In the genomic region with DNA sequence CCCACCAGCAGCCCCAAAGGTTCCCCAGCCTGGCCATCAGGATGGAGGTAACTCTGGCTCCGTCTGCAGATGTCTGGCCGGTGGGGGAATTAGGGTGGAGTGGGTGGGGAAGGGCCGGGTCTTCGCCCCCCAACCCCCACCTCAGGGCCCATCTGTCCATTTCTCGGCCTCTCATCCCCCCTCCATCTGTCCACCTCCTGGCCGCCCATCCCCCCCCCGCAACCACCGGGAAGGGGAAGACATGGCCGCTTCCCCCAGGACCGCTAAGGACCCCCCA, we compare ENCODE assay signal across 9 cellular contexts. TPM values are rescaled to one million over a fixed set of nuclear protein-coding genes. Genes with fewer than 3 reads are reported as not detected.
DNase-seq lines count a peak whose midpoint lies in the region; TF ChIP-seq lines count a peak whose summit lies in the region.
"Had no signal": no experiment of that assay in that cellular context is flagged by ENCODE, and none has a peak within 500 bp of the region (broad histone marks: within the 10 kb centered on the region; RNA-seq: fewer than 3 reads in every experiment).

No MANE protein-coding gene starts in this region.

- no peak overlapping the region for H2AK5ac ChIP-seq in mesenchymal stem cell (ENCODE audit: low read length, severe bottlenecking)

- no peak overlapping the region for H2BK5ac ChIP-seq in mesenchymal stem cell (ENCODE audit: low read depth, low read length, poor library complexity, severe bottlenecking)

- H3K23ac ChIP-seq in mesenchymal stem cell (ENCODE audit: low read length in 2 of 2), result no peak overlapping the region

- H3K27ac Mint-ChIP-seq in IgD-negative memory B cell, result no peak overlapping the region
- no peak overlapping the region for H3K27ac Mint-ChIP-seq in MCF 10A (ENCODE audit: low read depth, unreplicated experiment)
- H3K27ac Mint-ChIP-seq in nephron, result no peak overlapping the region

- no peak overlapping the region for H2BK15ac ChIP-seq in mesenchymal stem cell (ENCODE audit: low read depth, poor library complexity, severe bottlenecking)

- intact Hi-C loops in MCF 10A (cut with micrococcal nuclease), result loop anchor here (10.0 kb wide), 1 partner anchor 125 kb away; a partner anchor contains a TSS

- no peak overlapping the region for H2BK12ac ChIP-seq in mesenchymal stem cell (ENCODE audit: low read length in 2 of 2)

- H3K9me3 Mint-ChIP-seq in IgD-negative memory B cell (no peaks in the 10 kb centered on the region), MCF 10A (ENCODE audit: unreplicated experiment) (no peaks in the 10 kb centered on the region), nephron (no peaks in the 10 kb centered on the region)

- H3K79me1 ChIP-seq in mesenchymal stem cell (replicated peaks; ENCODE audit: low read length, poor library complexity, severe bottlenecking), result no peaks in the 10 kb centered on the region

- no peak overlapping the region for H4K91ac ChIP-seq in mesenchymal stem cell (ENCODE audit: low read length)

- no peak overlapping the region for H3K18ac ChIP-seq in mesenchymal stem cell (ENCODE audit: low read depth in 1 of 2, low read length in 2 of 2)

- CTCF ChIA-PET in MCF 10A (lab: Yijun Ruan, JAX), result interaction anchor here (0.6 kb wide), 1 partner anchor 140 kb away, joined by 3 read pairs; no protein-coding TSS in a partner anchor

- H3K27ac ChIP-seq in BLaER1 treated with 17β-estradiol and CSF1 and Interleukin-3, amounts not matched to agents 10 nM and 100 nM, result peak overlapping the region in 7 of 11 experiments; percentile 46 to 73 (median 62); a peak in 5 of 22 replicates
- no peak overlapping the region for H3K27ac ChIP-seq in mesenchymal stem cell (ENCODE audit: low read length, poor library complexity, severe bottlenecking)

- H2BK120ac ChIP-seq in mesenchymal stem cell (ENCODE audit: low read depth, low read length), result no peak overlapping the region

- no peak overlapping the region for H4K8ac ChIP-seq in mesenchymal stem cell (ENCODE audit: low read length)

- no peak overlapping the region for H3K14ac ChIP-seq in mesenchymal stem cell (ENCODE audit: low read length in 2 of 2)

- peaks cover 10% of the 10 kb centered on the region for H3K27me3 Mint-ChIP-seq in IgD-negative memory B cell
- peaks cover 12% of the 10 kb centered on the region for H3K27me3 Mint-ChIP-seq in MCF 10A (ENCODE audit: insufficient read depth, unreplicated experiment)
- peaks cover 31% of the 10 kb centered on the region for H3K27me3 Mint-ChIP-seq in nephron (ENCODE audit: low read depth)

- peaks cover 4 to 33% (median 21%) of the 10 kb centered on the region in 11 experiments for H3K36me3 ChIP-seq in BLaER1 treated with 17β-estradiol and CSF1 and Interleukin-3, amounts not matched to agents 10 nM and 100 nM
- H3K36me3 ChIP-seq in mesenchymal stem cell (ENCODE audit: control insufficient read depth in 1 of 2, insufficient read depth in 2 of 2, low read depth in 1 of 2, low read length in 2 of 2), result peaks cover 0 to 4% of the 10 kb centered on the region in 2 experiments

- peak overlapping the region; percentile 87 to 100 (median 99) for H3K4me2 ChIP-seq in BLaER1 treated with 17β-estradiol and CSF1 and Interleukin-3, amounts not matched to agents 10 nM and 100 nM
- no peak overlapping the region for H3K4me2 ChIP-seq in mesenchymal stem cell (ENCODE audit: low read length, poor library complexity, severe bottlenecking)

- DNase-seq in MCF 10A (ENCODE audit: unreplicated experiment) (no peak), NCI-H2029 treated with DMSO at 0.1 percent for 48 hours (lab: John Stamatoyannopoulos, UW) (no peak), NCI-H226 (no peak), mesenchymal stem cell (no peak)
- DNase-seq in stimulated activated CD4-positive, alpha-beta T cell treated with anti-CD3 and anti-CD28 coated beads, Interleukin-2, amount 100 ng/mL, for 24 hours, result no peak
- DNase-seq: NCI-H446 treated with DMSO at 0.1 percent for 48 hours had no signal

- peak overlapping the region; percentile 70 to 86 (median 80); a peak in 21 of 22 replicates for H3K9ac ChIP-seq in BLaER1 treated with 17β-estradiol and CSF1 and Interleukin-3, amounts not matched to agents 10 nM and 100 nM
- no peak overlapping the region for H3K9ac ChIP-seq in mesenchymal stem cell (ENCODE audit: low read length)

- H3K4me1 Mint-ChIP-seq in IgD-negative memory B cell (peaks cover 0 to 16% (median 9%) of the 10 kb centered on the region in 3 donors), MCF 10A (ENCODE audit: insufficient read depth, unreplicated experiment) (no peaks in the 10 kb centered on the region), nephron (peaks cover 9% of the 10 kb centered on the region)

- TF ChIP-seq CTCF in MCF 10A (IDR thresholded peaks at IDR 0.05; ENCODE audit: unreplicated experiment) (no peak), nephron (IDR thresholded peaks at IDR 0.05; ENCODE audit: unreplicated experiment in 3 of 3) (no peak)

- H3K36me3 Mint-ChIP-seq in IgD-negative memory B cell, result peaks cover 4% of the 10 kb centered on the region
- no peaks in the 10 kb centered on the region for H3K36me3 Mint-ChIP-seq in MCF 10A (ENCODE audit: insufficient read depth, unreplicated experiment)
- H3K36me3 Mint-ChIP-seq in nephron (ENCODE audit: low read depth), result peaks cover 3% of the 10 kb centered on the region

- H3K27me3 ChIP-seq in BLaER1 treated with 17β-estradiol and CSF1 and Interleukin-3, amounts not matched to agents 10 nM and 100 nM, result no peaks in the 10 kb centered on the region
- peaks cover 39 to 43% of the 10 kb centered on the region in 2 experiments for H3K27me3 ChIP-seq in mesenchymal stem cell (ENCODE audit: control insufficient read depth in 1 of 2, insufficient read depth in 1 of 2, low read length in 2 of 2)

- no CpG with 5 or more reads among the region's 10 CpGs for WGBS in mesenchymal stem cell

- no peaks in the 10 kb centered on the region for H3K9me3 ChIP-seq in BLaER1 treated with 17β-estradiol and CSF1 and Interleukin-3, amounts not matched to agents 10 nM and 100 nM (replicated peaks in 1 of 11)
- no peaks in the 10 kb centered on the region for H3K9me3 ChIP-seq in mesenchymal stem cell (ENCODE audit: control insufficient read depth, low read length)

- H4K20me1 ChIP-seq in BLaER1 treated with 17β-estradiol and CSF1 and Interleukin-3, amounts not matched to agents 10 nM and 100 nM, result peaks cover 0 to 45% (median 17%) of the 10 kb centered on the region in 11 experiments; a peak in 12 of 22 replicates

- peak overlapping the region; percentile 65 to 91 (median 76) for H3K4me3 ChIP-seq in BLaER1 treated with 17β-estradiol and CSF1 and Interleukin-3, amounts not matched to agents 10 nM and 100 nM
- H3K4me3 ChIP-seq in mesenchymal stem cell (ENCODE audit: insufficient read depth in 1 of 2, low read depth in 1 of 2, low read length in 2 of 2), result no peak overlapping the region

- BruUV-seq in MCF 10A (replicated peaks; lab: Mats Ljungman, UMichigan), result no TSS peak

- H3K4ac ChIP-seq in mesenchymal stem cell (ENCODE audit: low read depth in 1 of 2, low read length in 2 of 2), result no peak overlapping the region

- no peak overlapping the region for H2AFZ ChIP-seq in mesenchymal stem cell (ENCODE audit: low read depth, low read length)

- POLR2A ChIA-PET in MCF 10A (lab: Yijun Ruan, JAX), result no interaction called here

- peaks cover 12 to 44% (median 28%) of the 10 kb centered on the region in 10 experiments for H3K4me1 ChIP-seq in BLaER1 treated with 17β-estradiol and CSF1 and Interleukin-3, amounts not matched to agents 10 nM and 100 nM
- peaks cover 9% of the 10 kb centered on the region for H3K4me1 ChIP-seq in mesenchymal stem cell (ENCODE audit: control insufficient read depth, insufficient read depth, low read depth, low read length)

- peak overlapping the region; percentile 39 to 73 (median 64) for H3K4me3 Mint-ChIP-seq in IgD-negative memory B cell
- peak overlapping the region; percentile 61 for H3K4me3 Mint-ChIP-seq in MCF 10A (ENCODE audit: unreplicated experiment)
- H3K4me3 Mint-ChIP-seq in nephron, result peak overlapping the region; percentile 75 to 88 (median 86)

RNA-seq across cellular contexts. Expression of a gene that starts 0.8 kb away (rescaled TPM):
- polyA plus RNA-seq in IgD-negative memory B cell, result 2.2 TPM
- total RNA-seq in MCF 10A (2022), result 0.16 TPM in 1 of 2 replicates, not detected in the other
- polyA plus RNA-seq in mesenchymal stem cell (2013, experiment 1 of 2), result 0.51 TPM
- 0.60 TPM for polyA plus RNA-seq in mesenchymal stem cell (2013, experiment 2 of 2)

RNA-seq across cellular contexts. Expression of a gene that starts 16.0 kb away (rescaled TPM):
- 719 TPM for polyA plus RNA-seq in IgD-negative memory B cell
- total RNA-seq in MCF 10A (2022), result not detected in 2 replicates
- polyA plus RNA-seq in mesenchymal stem cell (2013, experiment 1 of 2), result 17.1 TPM
- polyA plus RNA-seq in mesenchymal stem cell (2013, experiment 2 of 2), result 18.1 TPM

RNA-seq across cellular contexts. Expression of a gene that starts 22.4 kb away (rescaled TPM):
- 22.2 TPM for polyA plus RNA-seq in IgD-negative memory B cell
- total RNA-seq in MCF 10A (2022), result 65.4 and 94.2 TPM in 2 replicates
- 109 TPM for polyA plus RNA-seq in mesenchymal stem cell (2013, experiment 1 of 2)
- 107 TPM for polyA plus RNA-seq in mesenchymal stem cell (2013, experiment 2 of 2)

RNA-seq across cellular contexts. Expression of a gene that starts 23.6 kb away (rescaled TPM):
- not detected for polyA plus RNA-seq in IgD-negative memory B cell
- total RNA-seq in MCF 10A (2022), result not detected in 2 replicates
- polyA plus RNA-seq in mesenchymal stem cell (2013, experiment 1 of 2), result not detected
- not detected for polyA plus RNA-seq in mesenchymal stem cell (2013, experiment 2 of 2)

RNA-seq across cellular contexts. Expression of a gene that starts 51.6 kb away (rescaled TPM):
- polyA plus RNA-seq in IgD-negative memory B cell, result not detected
- total RNA-seq in MCF 10A (2022), result not detected in 2 replicates
- polyA plus RNA-seq in mesenchymal stem cell (2013, experiment 1 of 2), result not detected
- polyA plus RNA-seq in mesenchymal stem cell (2013, experiment 2 of 2), result not detected

Comparison
In these comparisons a context has a peak if more than half of its experiments do, and no peak if none do; other contexts are left out.
1. H3K4me3 ChIP-seq: peak in BLaER1 treated with 17β-estradiol and CSF1 and Interleukin-3, amounts not matched to agents 10 nM and 100 nM (10 of 10); none in mesenchymal stem cell (0 of 2).
2. Peak in every context shown above with its lines, with median percentiles within 50 percentile points of each other: H3K4me3 Mint-ChIP-seq.